Comparison of ENCODE assay signal across 16 cellular contexts in the genomic region with DNA sequence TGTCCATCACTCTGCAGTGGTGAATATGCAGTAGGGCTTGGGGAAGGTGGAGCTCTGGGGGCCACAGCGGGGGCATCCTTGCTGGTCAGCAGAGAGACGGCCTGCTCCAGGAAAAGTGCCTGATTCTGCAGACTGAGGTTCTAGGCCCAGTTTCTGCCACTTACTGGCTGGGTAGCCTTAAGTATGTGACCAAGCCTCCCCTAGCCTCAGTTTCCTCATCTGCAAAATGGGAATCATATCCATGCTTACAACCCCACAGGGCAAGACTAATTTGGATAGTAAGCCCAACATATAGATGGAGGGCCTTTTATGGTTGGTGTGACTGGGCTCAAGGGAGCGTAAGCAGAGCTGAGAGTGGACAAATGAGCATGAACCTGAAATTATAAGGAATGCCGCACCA.
DNase-seq lines count a peak whose midpoint lies in the region; ATAC-seq and TF ChIP-seq lines count a peak whose summit lies in the region.
"Had no signal": no experiment of that assay in that cellular context is flagged by ENCODE, and none has a peak within 500 bp of the region (broad histone marks: within the 10 kb centered on the region; RNA-seq: fewer than 3 reads in every experiment).

No MANE protein-coding gene starts in this region.

- peaks cover 12% of the 10 kb centered on the region for H3K4me1 ChIP-seq in CD8-positive, alpha-beta T cell (ENCODE audit: insufficient read depth, low read length)
- no peaks in the 10 kb centered on the region for H3K4me1 ChIP-seq in naive thymus-derived CD4-positive, alpha-beta T cell (ENCODE audit: control insufficient read depth in 2 of 2, insufficient read depth in 2 of 2, low read length in 2 of 2)
- H3K4me1 ChIP-seq: BLaER1 had no signal

- no peak for TF ChIP-seq CTCF in CD8-positive, alpha-beta T cell (IDR thresholded peaks at IDR 0.05)

- H3K4me3 ChIP-seq in CD8-positive, alpha-beta T cell (ENCODE audit: low read depth, low read length) = no peak overlapping the region
- no peak overlapping the region for H3K4me3 ChIP-seq in naive thymus-derived CD4-positive, alpha-beta T cell (ENCODE audit: low read length)
- H3K4me3 ChIP-seq: BLaER1 had no signal

- no peak overlapping the region for H3K27ac ChIP-seq in CD8-positive, alpha-beta T cell (ENCODE audit: low read depth, low read length)
- no peak overlapping the region for H3K27ac ChIP-seq in naive thymus-derived CD4-positive, alpha-beta T cell (ENCODE audit: low read depth, low read length)
- H3K27ac ChIP-seq: BLaER1, KMS-11 had no signal

- H3K9me3 Mint-ChIP-seq in activated T-cell treated with anti-CD3 and anti-CD28 coated beads, Interleukin-2, amount 50 U/mL, for 24 hours = no peaks in the 10 kb centered on the region
- H3K9me3 Mint-ChIP-seq in activated T-cell treated with anti-CD3 and anti-CD28 coated beads, Interleukin-2, amount 50 U/mL, for 4 hours = peaks cover 5% of the 10 kb centered on the region
- peaks cover 3% of the 10 kb centered on the region for H3K9me3 Mint-ChIP-seq in CD8-positive, alpha-beta T cell
- H3K9me3 Mint-ChIP-seq in activated naive CD8-positive, alpha-beta T cell treated with anti-CD3 and anti-CD28 coated beads for 36 hours = peaks cover 5% of the 10 kb centered on the region
- peaks cover 0 to 18% (median 2%) of the 10 kb centered on the region in 11 donors for H3K9me3 Mint-ChIP-seq in naive thymus-derived CD4-positive, alpha-beta T cell

- H3K27me3 Mint-ChIP-seq in activated T-cell treated with anti-CD3 and anti-CD28 coated beads, Interleukin-2, amount 50 U/mL, for 24 hours = no peaks in the 10 kb centered on the region
- H3K27me3 Mint-ChIP-seq in activated T-cell treated with anti-CD3 and anti-CD28 coated beads, Interleukin-2, amount 50 U/mL, for 4 hours (ENCODE audit: low read depth) = no peaks in the 10 kb centered on the region
- no peaks in the 10 kb centered on the region for H3K27me3 Mint-ChIP-seq in CD8-positive, alpha-beta T cell (ENCODE audit: low read depth)
- H3K27me3 Mint-ChIP-seq in activated naive CD8-positive, alpha-beta T cell treated with anti-CD3 and anti-CD28 coated beads for 36 hours = no peaks in the 10 kb centered on the region
- no peaks in the 10 kb centered on the region for H3K27me3 Mint-ChIP-seq in naive thymus-derived CD4-positive, alpha-beta T cell

- peaks cover 96% of the 10 kb centered on the region for H3K36me3 Mint-ChIP-seq in activated T-cell treated with anti-CD3 and anti-CD28 coated beads, Interleukin-2, amount 50 U/mL, for 24 hours (ENCODE audit: low read depth)
- H3K36me3 Mint-ChIP-seq in activated T-cell treated with anti-CD3 and anti-CD28 coated beads, Interleukin-2, amount 50 U/mL, for 4 hours (ENCODE audit: insufficient read depth) = peaks cover 35% of the 10 kb centered on the region
- peaks cover 95% of the 10 kb centered on the region for H3K36me3 Mint-ChIP-seq in CD8-positive, alpha-beta T cell
- peaks cover 34% of the 10 kb centered on the region for H3K36me3 Mint-ChIP-seq in activated naive CD8-positive, alpha-beta T cell treated with anti-CD3 and anti-CD28 coated beads for 36 hours
- H3K36me3 Mint-ChIP-seq in naive thymus-derived CD4-positive, alpha-beta T cell = peaks cover 13 to 77% (median 51%) of the 10 kb centered on the region in 5 donors

- CTCF ChIA-PET in CD8-positive, alpha-beta T cell (lab: Charles Lee) = interaction anchor here (1.3 kb wide), 1 partner anchor 204 kb away, joined by 3 read pairs; no protein-coding TSS in a partner anchor
- CTCF ChIA-PET in naive thymus-derived CD4-positive, alpha-beta T cell (lab: Charles Lee) = interaction anchor here (1.2 to 15.3 kb wide), 2 partner anchors 33 to 50 kb away, joined by 4 to 238 read pairs; no protein-coding TSS in a partner anchor

- intact Hi-C loops in CD8-positive, alpha-beta T cell (cut with DNase I, micrococcal nuclease) = no loop called here
- intact Hi-C loops in naive thymus-derived CD4-positive, alpha-beta T cell (cut with micrococcal nuclease) = no loop called here

- peaks cover 36% of the 10 kb centered on the region for H3K4me1 Mint-ChIP-seq in activated T-cell treated with anti-CD3 and anti-CD28 coated beads, Interleukin-2, amount 50 U/mL, for 24 hours (ENCODE audit: low read depth)
- H3K4me1 Mint-ChIP-seq in activated T-cell treated with anti-CD3 and anti-CD28 coated beads, Interleukin-2, amount 50 U/mL, for 4 hours (ENCODE audit: low read depth) = peaks cover 7% of the 10 kb centered on the region
- peaks cover 40% of the 10 kb centered on the region for H3K4me1 Mint-ChIP-seq in CD8-positive, alpha-beta T cell (ENCODE audit: low read depth)
- H3K4me1 Mint-ChIP-seq in activated naive CD8-positive, alpha-beta T cell treated with anti-CD3 and anti-CD28 coated beads for 36 hours = peaks cover 38% of the 10 kb centered on the region
- peaks cover 14 to 40% (median 23%) of the 10 kb centered on the region in 7 donors for H3K4me1 Mint-ChIP-seq in naive thymus-derived CD4-positive, alpha-beta T cell

- no peaks in the 10 kb centered on the region for H3K27me3 ChIP-seq in CD8-positive, alpha-beta T cell (ENCODE audit: insufficient read depth, low read length)
- no peaks in the 10 kb centered on the region for H3K27me3 ChIP-seq in naive thymus-derived CD4-positive, alpha-beta T cell (ENCODE audit: control insufficient read depth in 2 of 2, insufficient read depth in 2 of 2, low read length in 2 of 2)
- H3K27me3 ChIP-seq: BLaER1 had no signal

- no peak overlapping the region for H3K4me3 Mint-ChIP-seq in activated T-cell treated with anti-CD3 and anti-CD28 coated beads, Interleukin-2, amount 50 U/mL, for 24 hours
- no peak overlapping the region for H3K4me3 Mint-ChIP-seq in activated T-cell treated with anti-CD3 and anti-CD28 coated beads, Interleukin-2, amount 50 U/mL, for 4 hours
- no peak overlapping the region for H3K4me3 Mint-ChIP-seq in CD8-positive, alpha-beta T cell
- H3K4me3 Mint-ChIP-seq in activated naive CD8-positive, alpha-beta T cell treated with anti-CD3 and anti-CD28 coated beads for 36 hours = no peak overlapping the region
- H3K4me3 Mint-ChIP-seq in naive thymus-derived CD4-positive, alpha-beta T cell = no peak overlapping the region

- POLR2A ChIA-PET in CD8-positive, alpha-beta T cell (lab: Charles Lee) = interaction anchor here (1.0 kb wide), 1 partner anchor 14 kb away, joined by 3 read pairs; no protein-coding TSS in a partner anchor
- POLR2A ChIA-PET in naive thymus-derived CD4-positive, alpha-beta T cell (lab: Charles Lee) = interaction anchor here (1.4 kb wide), 1 partner anchor 23 kb away, joined by 4 read pairs; no protein-coding TSS in a partner anchor

- H3K9me3 ChIP-seq in CD8-positive, alpha-beta T cell (ENCODE audit: low read length) = peaks cover 2% of the 10 kb centered on the region
- H3K9me3 ChIP-seq in naive thymus-derived CD4-positive, alpha-beta T cell (ENCODE audit: control insufficient read depth in 2 of 3, low read length in 3 of 3) = peaks cover 0 to 8% (median 0%) of the 10 kb centered on the region in 3 experiments
- H3K9me3 ChIP-seq: BLaER1 had no signal

- no peak for DNase-seq in activated T-cell treated with anti-CD3 and anti-CD28 coated beads, Interleukin-2, amount 50 U/mL, for 24 hours
- no peak for DNase-seq in activated T-cell treated with anti-CD3 and anti-CD28 coated beads, Interleukin-2, amount 50 U/mL, for 4 hours
- no peak for DNase-seq in CD8-positive, alpha-beta T cell
- DNase-seq in activated naive CD8-positive, alpha-beta T cell treated with anti-CD3 and anti-CD28 coated beads for 36 hours = no peak
- no peak for DNase-seq in naive thymus-derived CD4-positive, alpha-beta T cell
- no peak for DNase-seq in NCI-H345 (lab: John Stamatoyannopoulos, UW)
- DNase-seq: DMS 273 treated with DMSO at 0.1 percent for 48 hours, GF-D8, GOT3, NCI-H1092, NCI-H146, NCI-H2081 treated with DMSO at 0.1 percent for 48 hours, NCI-H510A treated with DMSO at 0.1 percent for 48 hours had no signal

- H3K27ac Mint-ChIP-seq in activated T-cell treated with anti-CD3 and anti-CD28 coated beads, Interleukin-2, amount 50 U/mL, for 24 hours = peak overlapping the region; percentile 85
- H3K27ac Mint-ChIP-seq in CD8-positive, alpha-beta T cell = peak overlapping the region; percentile 69
- H3K27ac Mint-ChIP-seq in activated naive CD8-positive, alpha-beta T cell treated with anti-CD3 and anti-CD28 coated beads for 36 hours = peak overlapping the region; percentile 80
- H3K27ac Mint-ChIP-seq in naive thymus-derived CD4-positive, alpha-beta T cell = peak overlapping the region in 7 of 9 donors; percentile 32 to 87 (median 57)

- no peak for ATAC-seq in activated T-cell treated with anti-CD3 and anti-CD28 coated beads, Interleukin-2, amount 50 U/mL, for 4 hours
- ATAC-seq in CD8-positive, alpha-beta T cell = no peak
- no peak for ATAC-seq in naive thymus-derived CD4-positive, alpha-beta T cell
- no peak for ATAC-seq in GM21825 (IDR thresholded peaks at IDR 0.05; ENCODE audit: unreplicated experiment)

- peaks cover 90% of the 10 kb centered on the region for H3K36me3 ChIP-seq in CD8-positive, alpha-beta T cell (ENCODE audit: insufficient read depth, low read length)
- H3K36me3 ChIP-seq in naive thymus-derived CD4-positive, alpha-beta T cell (ENCODE audit: control insufficient read depth in 2 of 3, insufficient read depth in 3 of 3, low read length in 3 of 3) = peaks cover 9 to 94% (median 43%) of the 10 kb centered on the region in 3 experiments
